8 cellular contexts compared by ENCODE assay signal in genomic region chr16:27318399-27319256, GRCh38. TPM values are rescaled to one million over a fixed set of nuclear protein-coding genes. Genes with fewer than 3 reads are reported as not detected.
DNase-seq lines count a peak whose midpoint lies in the region; ATAC-seq, FAIRE-seq and TF ChIP-seq lines count a peak whose summit lies in the region.

No MANE protein-coding gene starts in this region.

- H3K27ac ChIP-seq in SU-DHL-6 (ENCODE audit: low read depth, low read length) (peak overlapping the region; percentile 74), astrocyte (ENCODE audit: low read depth, low read length) (no peak overlapping the region)

- no peak overlapping the region for H3K4me3 Mint-ChIP-seq in astrocyte (ENCODE audit: unreplicated experiment)

- peaks cover 98% of the 10 kb centered on the region for H3K79me2 ChIP-seq in SU-DHL-6 (ENCODE audit: insufficient read depth, low read length)
- peaks cover 92% of the 10 kb centered on the region for H3K79me2 ChIP-seq in astrocyte (ENCODE audit: insufficient read depth, low read length)

- H3K27ac Mint-ChIP-seq in astrocyte (ENCODE audit: unreplicated experiment): no peak overlapping the region

- H3K4me3 ChIP-seq in SU-DHL-6 (ENCODE audit: insufficient read depth, low read length, poor library complexity, severe bottlenecking) (peak overlapping the region; percentile 77), astrocyte (ENCODE audit: insufficient read depth, low read depth, low read length) (no peak overlapping the region)

- H3K4me1 ChIP-seq in astrocyte (ENCODE audit: insufficient read depth, low read length): peaks cover 9% of the 10 kb centered on the region

- H3K36me3 ChIP-seq in SU-DHL-6 (ENCODE audit: low read length) (peaks cover 5% of the 10 kb centered on the region; the same call in 1 of the 2 replicates), astrocyte (ENCODE audit: insufficient read depth, low read length) (no peaks in the 10 kb centered on the region)

- ATAC-seq in GM18861 (IDR thresholded peaks at IDR 0.05; ENCODE audit: unreplicated experiment): peak; percentile 49
- ATAC-seq in HG02763 (IDR thresholded peaks at IDR 0.05; ENCODE audit: unreplicated experiment): no peak

- peaks cover 31% of the 10 kb centered on the region for H4K20me1 ChIP-seq in SU-DHL-6 (ENCODE audit: low read depth, low read length)
- H4K20me1 ChIP-seq in astrocyte (ENCODE audit: insufficient read depth, low read length): peaks cover 69% of the 10 kb centered on the region

- H3K4me2 ChIP-seq in SU-DHL-6 (ENCODE audit: low read depth, low read length, poor library complexity, severe bottlenecking) (peak overlapping the region; percentile 88), astrocyte (ENCODE audit: low read length) (peak overlapping the region; percentile 24)

- H3F3A ChIP-seq in SU-DHL-6 (ENCODE audit: insufficient read depth): peaks cover 36% of the 10 kb centered on the region

- H2AFZ ChIP-seq in SU-DHL-6 (ENCODE audit: low read depth, low read length, severe bottlenecking) (no peak overlapping the region), astrocyte (ENCODE audit: low read depth, low read length) (no peak overlapping the region)

- no peaks in the 10 kb centered on the region for H3K27me3 Mint-ChIP-seq in astrocyte (ENCODE audit: low read depth, unreplicated experiment)

- H3K36me3 Mint-ChIP-seq in astrocyte (ENCODE audit: low read depth, unreplicated experiment): no peaks in the 10 kb centered on the region

- peaks cover 13% of the 10 kb centered on the region for H3K4me1 Mint-ChIP-seq in astrocyte (ENCODE audit: low read depth, unreplicated experiment)

- DNase-seq in astrocyte (ENCODE audit: low read depth): no peak
- DNase-seq in medulla oblongata (ENCODE audit: extremely low spot score): peak; percentile 50
- DNase-seq in stimulated activated CD8-positive, alpha-beta memory T cell treated with anti-CD3 and anti-CD28 coated beads, Interleukin-4, amount 100 ng/mL, for 48 hours: peak; percentile 71
- DNase-seq in midbrain (lab: John Stamatoyannopoulos, UW): no peak
- DNase-seq in NCI-H1436 treated with DMSO at 0.1 percent for 48 hours (lab: John Stamatoyannopoulos, UW): no peak

- H3K9me3 Mint-ChIP-seq in astrocyte (ENCODE audit: unreplicated experiment): peaks cover 2% of the 10 kb centered on the region

- H3K9me3 ChIP-seq in SU-DHL-6 (ENCODE audit: insufficient read depth, low read length): no peaks in the 10 kb centered on the region
- H3K9me3 ChIP-seq in astrocyte (ENCODE audit: insufficient read depth, low read depth, low read length): no peaks in the 10 kb centered on the region

- H3K9me2 ChIP-seq in SU-DHL-6 (replicated peaks; ENCODE audit: insufficient read depth, low read length): no peaks in the 10 kb centered on the region

- H3K27me3 ChIP-seq in SU-DHL-6 (ENCODE audit: low read length): no peaks in the 10 kb centered on the region
- H3K27me3 ChIP-seq in astrocyte (ENCODE audit: insufficient read depth, low read length): no peaks in the 10 kb centered on the region

- H3K9ac ChIP-seq in SU-DHL-6 (ENCODE audit: low read length) (peak overlapping the region; percentile 93), astrocyte (ENCODE audit: low read length) (no peak overlapping the region)

- FAIRE-seq in astrocyte (lab: Jason Lieb, UNC): no peak

- TF ChIP-seq CTCF in SU-DHL-6 (IDR thresholded peaks at IDR 0.05; ENCODE audit: insufficient read depth, low read length, poor library complexity, severe bottlenecking) (no peak), astrocyte (IDR thresholded peaks at IDR 0.05; ENCODE audit: insufficient read depth, low read depth, low read length) (no peak)

RNA-seq across cellular contexts. Expression of gene IL4R, which starts 4.9 kb away (rescaled TPM):
- 17.5 and 17.6 TPM in 2 replicates for total RNA-seq in astrocyte

RNA-seq across cellular contexts. Expression of gene NSMCE1, which starts 50.1 kb away (rescaled TPM):
- 12.1 and 13.9 TPM in 2 replicates for total RNA-seq in astrocyte

Comparison
In these comparisons a context has a peak if more than half of its experiments do, and no peak if none do; other contexts are left out.
1. DNase-seq: peak in medulla oblongata (single experiment) and stimulated activated CD8-positive, alpha-beta memory T cell treated with anti-CD3 and anti-CD28 coated beads, Interleukin-4, amount 100 ng/mL, for 48 hours (single experiment); none in astrocyte (single experiment), midbrain (single experiment) and NCI-H1436 treated with DMSO at 0.1 percent for 48 hours (single experiment).